ENCODE assay signal across 4 cellular contexts in the genomic region with DNA sequence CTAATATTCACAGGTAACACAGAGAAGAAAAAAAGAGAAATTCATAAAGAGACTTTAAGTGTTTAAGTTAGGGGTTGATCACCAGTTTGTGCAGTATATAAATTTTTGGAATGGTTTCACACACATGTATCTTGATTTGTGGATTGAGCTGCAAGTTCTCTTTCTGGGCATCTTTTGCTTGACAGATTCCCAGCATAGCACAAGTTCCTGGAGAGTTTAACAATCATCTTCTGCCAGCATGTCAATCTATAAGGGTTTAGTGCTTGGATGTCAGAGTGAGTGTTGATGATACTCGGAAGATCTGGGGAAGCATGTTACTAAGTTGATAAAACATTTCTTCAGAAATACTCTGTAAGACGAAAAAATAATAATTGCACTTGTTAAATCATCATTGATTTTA. TPM values are rescaled to one million over a fixed set of nuclear protein-coding genes. Genes with fewer than 3 reads are reported as not detected.
"Had no signal": no experiment of that assay in that cellular context is flagged by ENCODE, and none has a peak within 500 bp of the region (broad histone marks: within the 10 kb centered on the region; RNA-seq: fewer than 3 reads in every experiment).

No MANE protein-coding gene starts in this region.

- DNase-seq: GDM1, GF-D8 had no signal

- H3K4me3 ChIP-seq: GM12878 had no signal

- ATAC-seq: GM12878 had no signal

RNA-seq across cellular contexts. Expression of gene FGF6, which starts 43.9 kb away (rescaled TPM):
- total RNA-seq: G401, GM12878 had no signal
- polyA plus RNA-seq: GM12878 had no signal
